27 cellular contexts compared by ENCODE assay signal in genomic region chrX:52424658-52425057, GRCh38. TPM values are rescaled to one million over a fixed set of nuclear protein-coding genes. Genes with fewer than 3 reads are reported as not detected.
DNase-seq lines count a peak whose midpoint lies in the region; FAIRE-seq and TF ChIP-seq lines count a peak whose summit lies in the region.
"Had no signal": no experiment of that assay in that cellular context is flagged by ENCODE, and none has a peak within 500 bp of the region (broad histone marks: within the 10 kb centered on the region; RNA-seq: fewer than 3 reads in every experiment).

No MANE protein-coding gene starts in this region.

- H3K27ac Mint-ChIP-seq in MCF 10A (ENCODE audit: low read depth, unreplicated experiment) (no peak overlapping the region), type B pancreatic cell (no peak overlapping the region)
- H3K27ac Mint-ChIP-seq: activated CD4-positive, alpha-beta memory T cell treated with anti-CD3 and anti-CD28 coated beads for 36 hours; immature natural killer cell; memory B cell; natural killer cell; stimulated activated effector memory CD8-positive, alpha-beta T cell treated with anti-CD3 and anti-CD28 coated beads, Interleukin-12 subunit alpha, Interleukin-12 subunit beta, amount 100 ng/mL, for 72 hours; T-helper 1 cell treated with Interleukin-12 subunit alpha and Interleukin-12 subunit beta and Interleukin-4 antibody, amounts not matched to agents 30 μg/mL and 1 μg/mL, for 36 hours had no signal

- no peak for FAIRE-seq in small intestine (lab: Jason Lieb, UNC)

- H3K36me3 Mint-ChIP-seq in MCF 10A (ENCODE audit: insufficient read depth, unreplicated experiment) = peaks cover 6% of the 10 kb centered on the region
- H3K36me3 Mint-ChIP-seq in type B pancreatic cell = no peaks in the 10 kb centered on the region
- H3K36me3 Mint-ChIP-seq: activated CD4-positive, alpha-beta memory T cell treated with anti-CD3 and anti-CD28 coated beads for 36 hours; immature natural killer cell; memory B cell; natural killer cell; stimulated activated effector memory CD8-positive, alpha-beta T cell treated with anti-CD3 and anti-CD28 coated beads, Interleukin-12 subunit alpha, Interleukin-12 subunit beta, amount 100 ng/mL, for 72 hours had no signal

- intact Hi-C loops in MCF 10A (cut with micrococcal nuclease) (no loop called here), breast epithelium (cut with DNase I; ENCODE audit: low total_unique reads) (no loop called here)

- H3K27me3 Mint-ChIP-seq in MCF 10A (ENCODE audit: insufficient read depth, unreplicated experiment) (peaks cover 69% of the 10 kb centered on the region), type B pancreatic cell (no peaks in the 10 kb centered on the region)
- H3K27me3 Mint-ChIP-seq: activated CD4-positive, alpha-beta memory T cell treated with anti-CD3 and anti-CD28 coated beads for 36 hours had no signal

- H3K4me3 ChIP-seq in breast epithelium = no peak overlapping the region
- no peak overlapping the region for H3K4me3 ChIP-seq in small intestine (ENCODE audit: low read depth in 1 of 2, low read length in 2 of 2)
- H3K4me3 ChIP-seq: thyroid gland had no signal

- H3K9me3 Mint-ChIP-seq in MCF 10A (ENCODE audit: unreplicated experiment) (peaks cover 11% of the 10 kb centered on the region), type B pancreatic cell (no peaks in the 10 kb centered on the region)
- H3K9me3 Mint-ChIP-seq: activated CD4-positive, alpha-beta memory T cell treated with anti-CD3 and anti-CD28 coated beads for 36 hours; immature natural killer cell; memory B cell; natural killer cell; stimulated activated effector memory CD8-positive, alpha-beta T cell treated with anti-CD3 and anti-CD28 coated beads, Interleukin-12 subunit alpha, Interleukin-12 subunit beta, amount 100 ng/mL, for 72 hours; T-helper 1 cell treated with Interleukin-12 subunit alpha and Interleukin-12 subunit beta and Interleukin-4 antibody, amounts not matched to agents 30 μg/mL and 1 μg/mL, for 36 hours had no signal

- no TSS peak for BruUV-seq in MCF 10A (replicated peaks; lab: Mats Ljungman, UMichigan)

- H3K9me3 ChIP-seq in breast epithelium = no peaks in the 10 kb centered on the region
- H3K9me3 ChIP-seq in small intestine (ENCODE audit: control insufficient read depth, low read depth) = no peaks in the 10 kb centered on the region
- H3K9me3 ChIP-seq: thyroid gland had no signal

- H3K27me3 ChIP-seq in breast epithelium (peaks cover 0 to 50% of the 10 kb centered on the region in 2 donors), small intestine (ENCODE audit: control insufficient read depth in 2 of 2, insufficient read depth in 2 of 2, low read length in 2 of 2) (no peaks in the 10 kb centered on the region)
- H3K27me3 ChIP-seq: thyroid gland had no signal

- TF ChIP-seq CTCF in MCF 10A (IDR thresholded peaks at IDR 0.05; ENCODE audit: unreplicated experiment) (no peak), breast epithelium (IDR thresholded peaks at IDR 0.05) (no peak), type B pancreatic cell (conservative IDR thresholded peaks at IDR 0.05) (no peak)

- POLR2A ChIA-PET in MCF 10A (lab: Yijun Ruan, JAX) = no interaction called here

- 82 to 100% (median 86%) methylated on average over 1 of the region's 1 CpG for WGBS in small intestine, 3 donors

- H3K4me1 ChIP-seq in breast epithelium (no peaks in the 10 kb centered on the region), small intestine (ENCODE audit: control insufficient read depth in 2 of 2, insufficient read depth in 1 of 2, low read depth in 1 of 2, low read length in 1 of 2) (no peaks in the 10 kb centered on the region)
- H3K4me1 ChIP-seq: thyroid gland had no signal

- H3K4me1 Mint-ChIP-seq in MCF 10A (ENCODE audit: insufficient read depth, unreplicated experiment) = no peaks in the 10 kb centered on the region
- no peaks in the 10 kb centered on the region for H3K4me1 Mint-ChIP-seq in type B pancreatic cell (ENCODE audit: unreplicated experiment)
- H3K4me1 Mint-ChIP-seq: immature natural killer cell; memory B cell; natural killer cell; stimulated activated effector memory CD8-positive, alpha-beta T cell treated with anti-CD3 and anti-CD28 coated beads, Interleukin-12 subunit alpha, Interleukin-12 subunit beta, amount 100 ng/mL, for 72 hours had no signal

- H3K36me3 ChIP-seq in breast epithelium (no peaks in the 10 kb centered on the region), small intestine (ENCODE audit: control insufficient read depth in 2 of 2, insufficient read depth in 2 of 2, low read length in 2 of 2) (no peaks in the 10 kb centered on the region)
- H3K36me3 ChIP-seq: thyroid gland, WERI-Rb-1 had no signal

- no peak overlapping the region for H3K4me3 Mint-ChIP-seq in MCF 10A (ENCODE audit: unreplicated experiment)
- no peak overlapping the region for H3K4me3 Mint-ChIP-seq in type B pancreatic cell
- H3K4me3 Mint-ChIP-seq: activated CD4-positive, alpha-beta memory T cell treated with anti-CD3 and anti-CD28 coated beads for 36 hours; immature natural killer cell; memory B cell; natural killer cell; stimulated activated effector memory CD8-positive, alpha-beta T cell treated with anti-CD3 and anti-CD28 coated beads, Interleukin-12 subunit alpha, Interleukin-12 subunit beta, amount 100 ng/mL, for 72 hours; T-helper 1 cell treated with Interleukin-12 subunit alpha and Interleukin-12 subunit beta and Interleukin-4 antibody, amounts not matched to agents 30 μg/mL and 1 μg/mL, for 36 hours had no signal

- no peak for TF ChIP-seq POLR2A in breast epithelium (IDR thresholded peaks at IDR 0.05)

- CTCF ChIA-PET in MCF 10A (lab: Yijun Ruan, JAX) = no interaction called here

- H3K27ac ChIP-seq in breast epithelium = no peak overlapping the region
- no peak overlapping the region for H3K27ac ChIP-seq in caudate nucleus (ENCODE audit: low read depth, low read length)
- H3K27ac ChIP-seq in small intestine (ENCODE audit: low read depth in 1 of 2, low read length in 1 of 2) = no peak overlapping the region
- H3K27ac ChIP-seq: 22Rv1, C4-2B, epithelial cell of prostate, thyroid gland, WERI-Rb-1 had no signal

- DNase-seq in MCF 10A (ENCODE audit: unreplicated experiment) (peak; percentile 36), breast epithelium (ENCODE audit: low spot score in 2 of 2) (no peak), SW480 (ENCODE audit: low spot score) (peak; percentile 3), fibroblast of peridontal ligament (ENCODE audit: extremely low read depth) (peak; percentile 11), stromal cell of bone marrow (ENCODE audit: low read depth) (peak; percentile 33), caudate nucleus (lab: John Stamatoyannopoulos, UW) (no peak), small intestine (no peak), type B pancreatic cell (ENCODE audit: extremely low spot score, unreplicated experiment) (no peak)
- DNase-seq: activated CD4-positive, alpha-beta memory T cell treated with anti-CD3 and anti-CD28 coated beads for 36 hours; activated naive CD4-positive, alpha-beta T cell treated with Interleukin-2 at 50 U/mL for 16 hours; dermis blood vessel endothelial cell; head of caudate nucleus; immature natural killer cell; MM.1S; natural killer cell; NCI-H187 treated with DMSO at 0.1 percent for 48 hours; NCI-H345; stimulated activated CD4-positive, alpha-beta T cell treated with anti-CD3 and anti-CD28 coated beads, Interleukin-12 subunit alpha, Interleukin-12 subunit beta, amount 100 ng/mL, for 4 hours; thyroid gland; WERI-Rb-1 had no signal

RNA-seq across cellular contexts. Expression of gene XAGE2, which starts 55.8 kb away (rescaled TPM):
- not detected in 2 replicates for total RNA-seq in MCF 10A (2022)
- total RNA-seq in breast epithelium = not detected
- polyA plus RNA-seq in small intestine = 1 to 10 TPM in 1 of 3 donors, not detected in 2; 1.6 TPM
- total RNA-seq in type B pancreatic cell (ENCODE audit: low replicate concordance) = 8.0 TPM in 1 of 2 replicates, not detected in the other
- total RNA-seq: activated CD4-positive, alpha-beta memory T cell treated with anti-CD3 and anti-CD28 coated beads for 36 hours; dermis blood vessel endothelial cell; natural killer cell; posterior vena cava; thyroid gland had no signal
- polyA plus RNA-seq: immature natural killer cell had no signal

Comparison
In these comparisons a context has a peak if more than half of its experiments do, and no peak if none do; other contexts are left out.
1. DNase-seq: peak in MCF 10A (single experiment), SW480 (single experiment), fibroblast of peridontal ligament (single experiment) and stromal cell of bone marrow (single experiment); none in breast epithelium (0 of 2), caudate nucleus (0 of 61), small intestine (single experiment) and type B pancreatic cell (single experiment).